In the genomic region with DNA sequence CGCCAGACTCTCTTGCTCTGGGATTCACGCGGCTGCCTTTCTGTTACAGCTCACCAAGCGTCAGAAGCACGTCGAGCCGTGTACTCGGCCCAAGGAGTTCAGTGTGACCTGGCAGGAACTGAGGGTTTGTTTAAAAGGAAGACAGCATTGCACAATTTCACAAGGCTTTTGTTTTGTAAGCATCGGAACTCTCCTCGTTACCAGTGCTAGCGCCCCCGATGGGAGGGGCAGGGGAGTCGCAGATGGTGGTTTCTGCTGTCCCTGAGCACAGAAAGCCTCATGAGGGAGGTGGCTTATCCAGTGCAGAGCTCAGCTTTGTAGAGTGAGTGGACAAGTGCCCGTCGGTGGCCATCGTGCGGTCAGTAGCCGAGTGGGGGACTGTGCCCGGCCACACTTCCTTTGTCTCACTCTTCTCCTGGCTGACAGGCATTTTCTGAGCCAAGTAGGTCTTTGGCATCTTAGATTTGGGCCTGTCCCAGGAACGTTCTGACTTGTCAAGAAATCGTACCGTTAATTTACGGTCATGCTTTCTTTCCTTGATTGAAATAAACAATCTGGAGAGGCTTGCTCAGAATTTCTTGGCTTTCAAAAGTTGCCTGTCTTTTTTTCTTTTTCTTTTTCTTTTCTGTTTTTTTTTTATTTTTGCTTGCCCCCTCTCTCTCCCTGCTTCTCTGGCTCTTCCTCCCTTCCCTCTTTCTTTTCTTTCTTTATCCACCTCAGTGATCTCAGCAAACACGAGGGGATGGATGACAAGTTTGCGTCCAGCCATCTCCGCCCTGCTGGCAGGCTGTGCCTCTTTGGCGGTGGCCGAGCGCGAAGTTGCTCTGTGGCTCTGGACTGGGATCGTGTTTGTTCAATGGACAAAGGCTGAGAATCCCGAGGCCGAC, we compare ENCODE assay signal across 1 cellular context.
TF ChIP-seq lines count a peak whose summit lies in the region.

No MANE protein-coding gene starts in this region.

TF ChIP-seq in HepG2, 621 proteins besides CTCF, POLR2A, EP300 and RAD21 (continued from another document):
- TF ChIP-seq MXD1 (CRISPR knock-in tag; IDR thresholded peaks at IDR 0.05) (no peak), SPEN (CRISPR knock-in tag; IDR thresholded peaks at IDR 0.05; ENCODE audit: low read depth) (no peak), ZNF574 (CRISPR knock-in tag; IDR thresholded peaks at IDR 0.05) (0 out of 2 replicates have a peak, but pooled peaks have one; percentile 33), BORCS8-MEF2B (CRISPR knock-in tag; IDR thresholded peaks at IDR 0.05) (no peak), ZNF816 (CRISPR knock-in tag; IDR thresholded peaks at IDR 0.05; ENCODE audit: borderline replicate concordance) (no peak), RBM39 (IDR thresholded peaks at IDR 0.05; ENCODE audit: low read depth, low read length, poor library complexity, severe bottlenecking) (no peak), MBNL3 (CRISPR knock-in tag; conservative IDR thresholded peaks at IDR 0.05) (no peak), ARNT2 (CRISPR knock-in tag; IDR thresholded peaks at IDR 0.05; ENCODE audit: low read depth) (no peak), ZNF780A (CRISPR knock-in tag; IDR thresholded peaks at IDR 0.05) (no peak), ZNF576 (CRISPR knock-in tag; IDR thresholded peaks at IDR 0.05) (no peak)
